In genomic region chr21:29017639-29018237, GRCh38 we compare ENCODE assay signal across 1 cellular context.
TF ChIP-seq lines count a peak whose summit lies in the region.

No MANE protein-coding gene starts in this region.

TF ChIP-seq in HEK293, 187 proteins besides CTCF, POLR2A, EP300 and RAD21 (continued from another document):
- TF ChIP-seq, protein P1, sequence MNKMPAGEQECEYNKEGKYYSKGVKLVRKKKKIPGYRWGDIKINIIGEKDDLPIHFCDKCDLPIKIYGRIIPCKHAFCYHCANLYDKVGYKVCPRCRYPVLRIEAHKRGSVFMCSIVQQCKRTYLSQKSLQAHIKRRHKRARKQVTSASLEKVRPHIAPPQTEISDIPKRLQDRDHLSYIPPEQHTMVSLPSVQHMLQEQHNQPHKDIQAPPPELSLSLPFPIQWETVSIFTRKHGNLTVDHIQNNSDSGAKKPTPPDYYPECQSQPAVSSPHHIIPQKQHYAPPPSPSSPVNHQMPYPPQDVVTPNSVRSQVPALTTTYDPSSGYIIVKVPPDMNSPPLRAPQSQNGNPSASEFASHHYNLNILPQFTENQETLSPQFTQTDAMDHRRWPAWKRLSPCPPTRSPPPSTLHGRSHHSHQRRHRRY (tag by site-specific recombination; IDR thresholded peaks at IDR 0.05), result no peak
